ENCODE assay signal across 28 cellular contexts in genomic region chr12:57585156-57585555, GRCh38. TPM values are rescaled to one million over a fixed set of nuclear protein-coding genes. Genes with fewer than 3 reads are reported as not detected.
"Had no signal": no experiment of that assay in that cellular context is flagged by ENCODE, and none has a peak within 500 bp of the region (broad histone marks: within the 10 kb centered on the region; RNA-seq: fewer than 3 reads in every experiment).

No MANE protein-coding gene starts in this region.

- H3K4me3 ChIP-seq: body of pancreas, breast epithelium had no signal

- H3K4me1 ChIP-seq: breast epithelium had no signal

- H3K36me3 ChIP-seq: brain microvascular endothelial cell, breast epithelium had no signal

- H3K9me3 ChIP-seq: body of pancreas, breast epithelium had no signal

- H3K27me3 ChIP-seq: body of pancreas, breast epithelium had no signal

- DNase-seq: activated B cell treated with CpG ODN at 0.5 μM for 24 hours; activated CD4-positive, alpha-beta memory T cell treated with anti-CD3 and anti-CD28 coated beads for 36 hours; activated CD4-positive, alpha-beta T cell treated with anti-CD3 and anti-CD28 coated beads for 4 hours; activated CD4-positive, alpha-beta T cell treated with anti-CD3 and anti-CD28 coated beads, Interleukin-2, amount 10 ng/mL, durations not matched to agents 24 days and 14 days; activated CD4-positive, alpha-beta T cell treated with anti-CD3 and anti-CD28 coated beads, Interleukin-2, amount 50 U/mL, for 1 hour; activated CD4-positive, alpha-beta T cell treated with anti-CD3 and anti-CD28 coated beads, Interleukin-2, amount 50 U/mL, for 4 hours; activated CD4-positive, CD25-positive, alpha-beta regulatory T cell treated with anti-CD3 and anti-CD28 coated beads, Interleukin-2, amount 50 U/mL, for 72 hours; activated CD8-positive, alpha-beta memory T cell treated with anti-CD3 and anti-CD28 coated beads, Interleukin-2, amount 50 U/mL, for 4 hours; activated CD8-positive, alpha-beta T cell treated with anti-CD3 and anti-CD28 coated beads for 36 hours; activated effector memory CD4-positive, alpha-beta T cell treated with anti-CD3 and anti-CD28 coated beads, Interleukin-2, amount 50 U/mL, for 16 hours; activated naive CD4-positive, alpha-beta T cell treated with anti-CD3 and anti-CD28 coated beads, Interleukin-2, amount 10 ng/mL, durations not matched to agents 7 days and 5 days; activated naive CD4-positive, alpha-beta T cell treated with Interleukin-2 at 50 U/mL for 16 hours; activated naive CD8-positive, alpha-beta T cell treated with anti-CD3 and anti-CD28 coated beads, Interleukin-2, amount 10 ng/mL, durations not matched to agents 7 days and 5 days; activated naive CD8-positive, alpha-beta T cell treated with anti-CD3 and anti-CD28 coated beads, Interleukin-2, amount 50 U/mL, for 24 hours; activated T-cell treated with anti-CD3 and anti-CD28 coated beads for 4 hours; activated T-cell treated with anti-CD3 and anti-CD28 coated beads, Interleukin-2, amount 50 U/mL, for 1 hour; activated T-cell treated with anti-CD3 and anti-CD28 coated beads, Interleukin-2, amount 50 U/mL, for 4 hours; activated T-cell treated with anti-CD3 and anti-CD28 coated beads, Interleukin-2, amount 50 U/mL, for 72 hours; amygdala; aorta; body of pancreas; brain microvascular endothelial cell; central memory CD4-positive, alpha-beta T cell; T-helper 1 cell; T-helper 2 cell; T-helper 9 cell had no signal

- H3K27ac ChIP-seq: body of pancreas, brain microvascular endothelial cell, breast epithelium, VCaP had no signal

RNA-seq across cellular contexts. Expression of gene ARHGEF25, which starts 26.1 kb away (rescaled TPM):
- total RNA-seq: activated B cell treated with CpG ODN at 0.5 μM for 24 hours had no signal
